Comparison of ENCODE assay signal across 8 cellular contexts in genomic region chr14:34714320-34715107, GRCh38. TPM values are rescaled to one million over a fixed set of nuclear protein-coding genes. Genes with fewer than 3 reads are reported as not detected.
DNase-seq lines count a peak whose midpoint lies in the region; ATAC-seq, FAIRE-seq and TF ChIP-seq lines count a peak whose summit lies in the region.

Gene CFL2 (minus strand): TSS chr14:34714593. CDS start chr14:34714540, 53 bp downstream.

- no peak for TF ChIP-seq CTCF in Caco-2 (IDR thresholded peaks at IDR 0.05; ENCODE audit: insufficient read depth in 1 of 2, low read depth in 1 of 2, low read length in 1 of 2, severe bottlenecking in 1 of 2, unreplicated experiment in 1 of 2)

- FAIRE-seq in HTR-8/SVneo (lab: Jason Lieb, UNC): peak; percentile 73

- POLR2A ChIA-PET in Caco-2 (lab: Charles Lee): interaction anchor here (0.5 to 1.2 kb wide), 6 partner anchors 9 to 446 kb away, joined by 3 to 6 read pairs (median 3); partner anchors contain the start of gene SRP54

- no peaks in the 10 kb centered on the region for H3K27me3 Mint-ChIP-seq in Caco-2 (ENCODE audit: insufficient read depth, unreplicated experiment)

- H3K27me3 ChIP-seq in Caco-2 (replicated peaks; ENCODE audit: control insufficient read depth, insufficient read depth, low read length): no peaks in the 10 kb centered on the region
- peaks cover 16% of the 10 kb centered on the region for H3K27me3 ChIP-seq in NT2/D1 (ENCODE audit: insufficient read depth, insufficient read length)
- H3K27me3 ChIP-seq in mononuclear cell (ENCODE audit: insufficient read depth, low read length): no peaks in the 10 kb centered on the region

- peak within 1 kb of the TSS; percentile 85 for H3K9ac ChIP-seq in NT2/D1 (ENCODE audit: insufficient read length, low read depth)

- intact Hi-C loops in Caco-2 (cut with micrococcal nuclease; ENCODE audit: unreplicated experiment): no loop called here

- CTCF ChIA-PET in Caco-2 (lab: Charles Lee): interaction anchor here (1.4 to 1.6 kb wide), 3 partner anchors 9 to 52 kb away, joined by 4 to 8 read pairs (median 5); no protein-coding TSS in a partner anchor

- peaks cover 7% of the 10 kb centered on the region for H3K4me1 Mint-ChIP-seq in Caco-2 (ENCODE audit: low read depth, unreplicated experiment)

- peak within 1 kb of the TSS; percentile 85 for H3K4me3 Mint-ChIP-seq in Caco-2 (ENCODE audit: unreplicated experiment)

- peak within 1 kb of the TSS; percentile 89 for H3K4me3 ChIP-seq in Caco-2 (ENCODE audit: low read depth, low read length)
- peak within 1 kb of the TSS; percentile 71 for H3K4me3 ChIP-seq in NT2/D1 (ENCODE audit: insufficient read length, low read depth)
- peak within 1 kb of the TSS; percentile 71 for H3K4me3 ChIP-seq in mononuclear cell (ENCODE audit: low read length)

- H3K36me3 Mint-ChIP-seq in Caco-2 (ENCODE audit: insufficient read depth, unreplicated experiment): peaks cover 9% of the 10 kb centered on the region

- BruUV-seq in Caco-2 (replicated peaks; lab: Mats Ljungman, UMichigan): no TSS peak

- H3K27ac Mint-ChIP-seq in Caco-2 (ENCODE audit: unreplicated experiment): peak within 1 kb of the TSS; percentile 86

- H3K4me1 ChIP-seq in Caco-2: peaks cover 4% of the 10 kb centered on the region
- H3K4me1 ChIP-seq in NT2/D1 (ENCODE audit: insufficient read depth, insufficient read length): no peaks in the 10 kb centered on the region
- H3K4me1 ChIP-seq in mononuclear cell (ENCODE audit: insufficient read depth, low read length): peaks cover 13% of the 10 kb centered on the region

- H3K36me3 ChIP-seq in Caco-2 (ENCODE audit: control insufficient read depth, insufficient read depth, low read length) (no peaks in the 10 kb centered on the region), NT2/D1 (ENCODE audit: insufficient read depth, insufficient read length, low read length) (peaks cover 28% of the 10 kb centered on the region)

- DNase-seq in Caco-2: peak; percentile 75 to 86
- DNase-seq in HTR-8/SVneo (ENCODE audit: insufficient read length, low spot score): peak; percentile 80
- DNase-seq in NT2/D1 (ENCODE audit: low read depth, low spot score): peak; percentile 27
- DNase-seq in activated T-cell treated with anti-CD3 and anti-CD28 coated beads for 24 hours (ENCODE audit: low read depth): peak; percentile 61
- peak; percentile 76 for DNase-seq in epidermal melanocyte (ENCODE audit: insufficient read length, low spot score)
- DNase-seq in stimulated activated CD8-positive, alpha-beta memory T cell treated with anti-CD3 and anti-CD28 coated beads, Interleukin-2, amount 100 ng/mL, for 48 hours (ENCODE audit: low read depth in 2 of 2): peak; percentile 49 to 70

- no peaks in the 10 kb centered on the region for H3K9me3 Mint-ChIP-seq in Caco-2 (ENCODE audit: unreplicated experiment)

- ATAC-seq in GM21360 (IDR thresholded peaks at IDR 0.05; ENCODE audit: unreplicated experiment): peak; percentile 74

- H3K9me3 ChIP-seq in Caco-2: no peaks in the 10 kb centered on the region
- no peaks in the 10 kb centered on the region for H3K9me3 ChIP-seq in NT2/D1 (ENCODE audit: insufficient read depth, low read length)
- H3K9me3 ChIP-seq in mononuclear cell (ENCODE audit: low read depth, low read length): no peaks in the 10 kb centered on the region

RNA-seq across cellular contexts. Expression of gene CFL2, which starts in this region (rescaled TPM):
- total RNA-seq in Caco-2 (2022): 39.7 and 41.9 TPM in 2 replicates
- 62.2 TPM for total RNA-seq in mononuclear cell

Comparison
In these comparisons a context has a peak if more than half of its experiments do, and no peak if none do; other contexts are left out.
1. Peak in every context shown above with its lines: DNase-seq, ATAC-seq and H3K4me3 ChIP-seq.
2. DNase-seq: peak in every context shown above with its lines; median percentile 80 in Caco-2; 80 in HTR-8/SVneo; 76 in epidermal melanocyte; 61 in activated T-cell treated with anti-CD3 and anti-CD28 coated beads for 24 hours; 60 in stimulated activated CD8-positive, alpha-beta memory T cell treated with anti-CD3 and anti-CD28 coated beads, Interleukin-2, amount 100 ng/mL, for 48 hours; 27 in NT2/D1.